Comparison of ENCODE assay signal across 18 cellular contexts in genomic region chr14:94021416-94022157, GRCh38. TPM values are rescaled to one million over a fixed set of nuclear protein-coding genes. Genes with fewer than 3 reads are reported as not detected.
DNase-seq lines count a peak whose midpoint lies in the region; ATAC-seq, FAIRE-seq and TF ChIP-seq lines count a peak whose summit lies in the region.
"Had no signal": no experiment of that assay in that cellular context is flagged by ENCODE, and none has a peak within 500 bp of the region (broad histone marks: within the 10 kb centered on the region; RNA-seq: fewer than 3 reads in every experiment).

No MANE protein-coding gene starts in this region.

- no peaks in the 10 kb centered on the region for H3K79me2 ChIP-seq in neural progenitor cell (ENCODE audit: low read depth)

- H2AFZ ChIP-seq in neural progenitor cell (replicated peaks), result no peak overlapping the region

- POLR2A ChIA-PET in activated CD8-positive, alpha-beta T cell treated with anti-CD3 and anti-CD28 coated beads, Interleukin-2, amount 10 ng/mL, durations not matched to agents 7 days and 5 days (lab: Charles Lee), result interaction anchor here (0.7 to 1.0 kb wide), 2 partner anchors 11 to 21 kb away, joined by 3 read pairs; no protein-coding TSS in a partner anchor

- H3K36me3 Mint-ChIP-seq in activated CD8-positive, alpha-beta memory T cell treated with anti-CD3 and anti-CD28 coated beads, Interleukin-2, amount 10 ng/mL, durations not matched to agents 7 days and 5 days, result no peaks in the 10 kb centered on the region
- no peaks in the 10 kb centered on the region for H3K36me3 Mint-ChIP-seq in activated CD8-positive, alpha-beta T cell treated with anti-CD3 and anti-CD28 coated beads, Interleukin-2, amount 10 ng/mL, durations not matched to agents 7 days and 5 days (ENCODE audit: low read depth)
- no peaks in the 10 kb centered on the region for H3K36me3 Mint-ChIP-seq in neural progenitor cell
- H3K36me3 Mint-ChIP-seq: mesothelial cell of epicardium; stimulated activated naive B cell treated with anti-CD40 and anti-IgM and Interleukin-4, amounts not matched to agents 10 μg/mL and 1 μg/mL and 100 μg/mL, for 72 hours had no signal

- peaks cover 7% of the 10 kb centered on the region for H3K27me3 Mint-ChIP-seq in activated CD8-positive, alpha-beta memory T cell treated with anti-CD3 and anti-CD28 coated beads, Interleukin-2, amount 10 ng/mL, durations not matched to agents 7 days and 5 days
- H3K27me3 Mint-ChIP-seq in activated CD8-positive, alpha-beta T cell treated with anti-CD3 and anti-CD28 coated beads, Interleukin-2, amount 10 ng/mL, durations not matched to agents 7 days and 5 days (ENCODE audit: low read depth), result peaks cover 34% of the 10 kb centered on the region
- peaks cover 13% of the 10 kb centered on the region for H3K27me3 Mint-ChIP-seq in neural progenitor cell (ENCODE audit: insufficient read depth, low read depth)

- peaks cover 45% of the 10 kb centered on the region for H3K4me1 Mint-ChIP-seq in activated CD8-positive, alpha-beta memory T cell treated with anti-CD3 and anti-CD28 coated beads, Interleukin-2, amount 10 ng/mL, durations not matched to agents 7 days and 5 days
- H3K4me1 Mint-ChIP-seq in activated CD8-positive, alpha-beta T cell treated with anti-CD3 and anti-CD28 coated beads, Interleukin-2, amount 10 ng/mL, durations not matched to agents 7 days and 5 days (ENCODE audit: low read depth), result peaks cover 40% of the 10 kb centered on the region
- H3K4me1 Mint-ChIP-seq in neural progenitor cell, result peaks cover 47% of the 10 kb centered on the region

- peak overlapping the region; percentile 66 for H3K4me2 ChIP-seq in neural progenitor cell

- H3K27ac Mint-ChIP-seq in activated CD8-positive, alpha-beta memory T cell treated with anti-CD3 and anti-CD28 coated beads, Interleukin-2, amount 10 ng/mL, durations not matched to agents 7 days and 5 days, result peak overlapping the region; percentile 76
- H3K27ac Mint-ChIP-seq in activated CD8-positive, alpha-beta T cell treated with anti-CD3 and anti-CD28 coated beads, Interleukin-2, amount 10 ng/mL, durations not matched to agents 7 days and 5 days, result peak overlapping the region; percentile 70
- peak overlapping the region; percentile 81 for H3K27ac Mint-ChIP-seq in neural progenitor cell
- H3K27ac Mint-ChIP-seq: mesothelial cell of epicardium; stimulated activated naive B cell treated with anti-CD40 and anti-IgM and Interleukin-4, amounts not matched to agents 10 μg/mL and 1 μg/mL and 100 μg/mL, for 72 hours had no signal

- H3K27ac ChIP-seq in neural progenitor cell, result no peak overlapping the region
- H3K27ac ChIP-seq: sigmoid colon had no signal

- TF ChIP-seq CTCF in neural progenitor cell (IDR thresholded peaks at IDR 0.05), result no peak

- peaks cover 35% of the 10 kb centered on the region for H3K4me1 ChIP-seq in neural progenitor cell

- H3K9ac ChIP-seq in neural progenitor cell, result no peak overlapping the region

- FAIRE-seq in GM12892 (lab: Jason Lieb, UNC), result peak; percentile 44
- FAIRE-seq: bronchial epithelial cell, urothelium cell line had no signal

- H3K36me3 ChIP-seq in neural progenitor cell, result no peaks in the 10 kb centered on the region
- H3K36me3 ChIP-seq in H7 (replicated peaks; ENCODE audit: control insufficient read depth, insufficient read depth, low read length), result no peaks in the 10 kb centered on the region
- H3K36me3 ChIP-seq: sigmoid colon had no signal

- H4K20me1 ChIP-seq in neural progenitor cell (ENCODE audit: low read depth), result no peaks in the 10 kb centered on the region

- peaks cover 21% of the 10 kb centered on the region for H3F3A ChIP-seq in neural progenitor cell (ENCODE audit: low read depth)

- no peak for TF ChIP-seq POLR2A in GM12892 (IDR thresholded peaks at IDR 0.05; ENCODE audit: low read depth, low read length)

- H3K4me3 ChIP-seq in neural progenitor cell (no peak overlapping the region), H7 (ENCODE audit: insufficient read depth, low read depth, low read length) (no peak overlapping the region)
- H3K4me3 ChIP-seq: sigmoid colon had no signal

- ATAC-seq in activated CD8-positive, alpha-beta memory T cell treated with anti-CD3 and anti-CD28 coated beads, Interleukin-2, amount 10 ng/mL, durations not matched to agents 7 days and 5 days, result peak; percentile 29
- ATAC-seq in activated CD8-positive, alpha-beta T cell treated with anti-CD3 and anti-CD28 coated beads, Interleukin-2, amount 10 ng/mL, durations not matched to agents 7 days and 5 days, result peak; percentile 18
- ATAC-seq in HG03280 (IDR thresholded peaks at IDR 0.05; ENCODE audit: unreplicated experiment), result no peak
- ATAC-seq: activated CD4-positive, CD25-positive, alpha-beta regulatory T cell treated with anti-CD3 and anti-CD28 coated beads, Interleukin-2, amount 50 U/mL, for 24 hours had no signal

- CTCF ChIA-PET in activated CD8-positive, alpha-beta memory T cell treated with anti-CD3 and anti-CD28 coated beads, Interleukin-2, amount 10 ng/mL, durations not matched to agents 7 days and 5 days (lab: Charles Lee), result interaction anchor here (0.7 to 9.8 kb wide), 8 partner anchors 11 to 115 kb away, joined by 3 to 87 read pairs (median 12); no protein-coding TSS in a partner anchor
- CTCF ChIA-PET in activated CD8-positive, alpha-beta T cell treated with anti-CD3 and anti-CD28 coated beads, Interleukin-2, amount 10 ng/mL, durations not matched to agents 7 days and 5 days (lab: Charles Lee), result interaction anchor here (0.8 to 8.0 kb wide), 10 partner anchors 9 to 159 kb away, joined by 3 to 69 read pairs (median 8); no protein-coding TSS in a partner anchor

- H3K27me3 ChIP-seq in neural progenitor cell (no peaks in the 10 kb centered on the region), H7 (ENCODE audit: control insufficient read depth, insufficient read depth, low read length) (peaks cover 1% of the 10 kb centered on the region; the same call in 1 of the 2 replicates)
- H3K27me3 ChIP-seq: sigmoid colon had no signal

- no peaks in the 10 kb centered on the region for H3K9me3 ChIP-seq in neural progenitor cell (ENCODE audit: low read depth)
- H3K9me3 ChIP-seq: sigmoid colon had no signal

- H3K9me3 Mint-ChIP-seq in activated CD8-positive, alpha-beta memory T cell treated with anti-CD3 and anti-CD28 coated beads, Interleukin-2, amount 10 ng/mL, durations not matched to agents 7 days and 5 days (ENCODE audit: low read depth), result no peaks in the 10 kb centered on the region
- no peaks in the 10 kb centered on the region for H3K9me3 Mint-ChIP-seq in activated CD8-positive, alpha-beta T cell treated with anti-CD3 and anti-CD28 coated beads, Interleukin-2, amount 10 ng/mL, durations not matched to agents 7 days and 5 days (ENCODE audit: insufficient read depth)
- H3K9me3 Mint-ChIP-seq in neural progenitor cell, result no peaks in the 10 kb centered on the region
- H3K9me3 Mint-ChIP-seq: mesothelial cell of epicardium; stimulated activated naive B cell treated with anti-CD40 and anti-IgM and Interleukin-4, amounts not matched to agents 10 μg/mL and 1 μg/mL and 100 μg/mL, for 72 hours had no signal

- peak overlapping the region; percentile 15 for H3K4me3 Mint-ChIP-seq in activated CD8-positive, alpha-beta memory T cell treated with anti-CD3 and anti-CD28 coated beads, Interleukin-2, amount 10 ng/mL, durations not matched to agents 7 days and 5 days
- peak overlapping the region; percentile 48 for H3K4me3 Mint-ChIP-seq in activated CD8-positive, alpha-beta T cell treated with anti-CD3 and anti-CD28 coated beads, Interleukin-2, amount 10 ng/mL, durations not matched to agents 7 days and 5 days
- H3K4me3 Mint-ChIP-seq in neural progenitor cell, result no peak overlapping the region
- H3K4me3 Mint-ChIP-seq: mesothelial cell of epicardium; stimulated activated naive B cell treated with anti-CD40 and anti-IgM and Interleukin-4, amounts not matched to agents 10 μg/mL and 1 μg/mL and 100 μg/mL, for 72 hours had no signal

- peak; percentile 76 for DNase-seq in activated CD8-positive, alpha-beta memory T cell treated with anti-CD3 and anti-CD28 coated beads, Interleukin-2, amount 10 ng/mL, durations not matched to agents 7 days and 5 days
- no peak for DNase-seq in activated CD8-positive, alpha-beta memory T cell treated with anti-CD3 and anti-CD28 coated beads for 24 hours
- DNase-seq in GM12892 (ENCODE audit: insufficient read length) (no peak), neural progenitor cell (ENCODE audit: low spot score) (no peak), H7 (no peak), occipital lobe (lab: John Stamatoyannopoulos, UW) (no peak)
- DNase-seq in activated CD8-positive, alpha-beta T cell treated with anti-CD3 and anti-CD28 coated beads, Interleukin-2, amount 10 ng/mL, durations not matched to agents 7 days and 5 days, result peak; percentile 59
- DNase-seq: effector memory CD4-positive, alpha-beta T cell; kidney glomerular epithelial cell; sigmoid colon; stimulated activated naive B cell treated with anti-CD40 and anti-IgM and Interleukin-4, amounts not matched to agents 10 μg/mL and 1 μg/mL and 100 μg/mL, for 72 hours had no signal

RNA-seq across cellular contexts. Expression of gene OTUB2, which starts 4.6 kb away (rescaled TPM):
- 1 to 10 TPM; 3.4 to 4.2 TPM for total RNA-seq in activated CD8-positive, alpha-beta memory T cell treated with anti-CD3 and anti-CD28 coated beads, Interleukin-2, amount 10 ng/mL, durations not matched to agents 7 days and 5 days
- polyA plus RNA-seq in GM12892 (2012; ENCODE audit: missing spikeins), result 0.57 TPM
- total RNA-seq in activated CD8-positive, alpha-beta T cell treated with anti-CD3 and anti-CD28 coated beads, Interleukin-2, amount 10 ng/mL, durations not matched to agents 7 days and 5 days, result 1 to 10 TPM; 1.4 to 1.7 TPM
- total RNA-seq in neural progenitor cell (ENCODE audit: low replicate concordance), result 6.8 and 9.6 TPM in 2 replicates
- 3.0 and 4.4 TPM in 2 replicates for total RNA-seq in H7 (2014; rRNA removed; shearing (Covaris generic))
- 5.6 TPM for total RNA-seq in occipital lobe

RNA-seq across cellular contexts. Expression of gene CCDC197, which starts 24.5 kb away (rescaled TPM):
- total RNA-seq in activated CD8-positive, alpha-beta memory T cell treated with anti-CD3 and anti-CD28 coated beads, Interleukin-2, amount 10 ng/mL, durations not matched to agents 7 days and 5 days, result under 1 TPM in 1 of 2 experiments, not detected in 1; 0.14 TPM
- polyA plus RNA-seq in GM12892 (2012; ENCODE audit: missing spikeins), result not detected
- total RNA-seq in activated CD8-positive, alpha-beta T cell treated with anti-CD3 and anti-CD28 coated beads, Interleukin-2, amount 10 ng/mL, durations not matched to agents 7 days and 5 days, result not detected
- not detected in 2 replicates for total RNA-seq in neural progenitor cell (ENCODE audit: low replicate concordance)
- total RNA-seq in H7 (2014; rRNA removed; shearing (Covaris generic)), result not detected in 2 replicates
- total RNA-seq in occipital lobe, result not detected
- total RNA-seq: bronchial epithelial cell, IMR-90, mesothelial cell of epicardium, omental fat pad, sigmoid colon had no signal
- polyA plus RNA-seq: IMR-90, sigmoid colon had no signal

RNA-seq across cellular contexts. Expression of gene ASB2, which starts 45.2 kb away (rescaled TPM):
- 100 to 1,000 TPM; 116 to 177 TPM for total RNA-seq in activated CD8-positive, alpha-beta memory T cell treated with anti-CD3 and anti-CD28 coated beads, Interleukin-2, amount 10 ng/mL, durations not matched to agents 7 days and 5 days
- 25.2 TPM for polyA plus RNA-seq in GM12892 (2012; ENCODE audit: missing spikeins)
- 10 to 100 TPM; 15.8 to 17.0 TPM for total RNA-seq in activated CD8-positive, alpha-beta T cell treated with anti-CD3 and anti-CD28 coated beads, Interleukin-2, amount 10 ng/mL, durations not matched to agents 7 days and 5 days
- total RNA-seq in neural progenitor cell (ENCODE audit: low replicate concordance), result 0.62 TPM in 1 of 2 replicates, not detected in the other
- total RNA-seq in H7 (2014; rRNA removed; shearing (Covaris generic)), result 0.21 TPM in 1 of 2 replicates, not detected in the other
- total RNA-seq in occipital lobe, result not detected

RNA-seq across cellular contexts. Expression of gene DDX24, which starts 59.4 kb away (rescaled TPM):
- 100 to 1,000 TPM; 211 to 244 TPM for total RNA-seq in activated CD8-positive, alpha-beta memory T cell treated with anti-CD3 and anti-CD28 coated beads, Interleukin-2, amount 10 ng/mL, durations not matched to agents 7 days and 5 days
- 147 TPM for polyA plus RNA-seq in GM12892 (2012; ENCODE audit: missing spikeins)
- 100 to 1,000 TPM; 172 to 184 TPM for total RNA-seq in activated CD8-positive, alpha-beta T cell treated with anti-CD3 and anti-CD28 coated beads, Interleukin-2, amount 10 ng/mL, durations not matched to agents 7 days and 5 days
- total RNA-seq in neural progenitor cell (ENCODE audit: low replicate concordance) (113 and 153 TPM in 2 replicates), occipital lobe (110 TPM)
- total RNA-seq in H7 (2014; rRNA removed; shearing (Covaris generic)), result 198 and 211 TPM in 2 replicates

RNA-seq across cellular contexts. Expression of gene IFI27L1, which starts 59.5 kb away (rescaled TPM):
- 10 to 100 TPM; 42.8 to 55.4 TPM for total RNA-seq in activated CD8-positive, alpha-beta memory T cell treated with anti-CD3 and anti-CD28 coated beads, Interleukin-2, amount 10 ng/mL, durations not matched to agents 7 days and 5 days
- polyA plus RNA-seq in GM12892 (2012; ENCODE audit: missing spikeins), result 25.2 TPM
- total RNA-seq in activated CD8-positive, alpha-beta T cell treated with anti-CD3 and anti-CD28 coated beads, Interleukin-2, amount 10 ng/mL, durations not matched to agents 7 days and 5 days, result 10 to 100 TPM; 34.7 to 41.3 TPM
- total RNA-seq in neural progenitor cell (ENCODE audit: low replicate concordance) (10.8 and 19.9 TPM in 2 replicates), occipital lobe (5.0 TPM)
- total RNA-seq in H7 (2014; rRNA removed; shearing (Covaris generic)), result 14.3 and 16.4 TPM in 2 replicates

Comparison
In these comparisons a context has a peak if more than half of its experiments do, and no peak if none do; other contexts are left out.
1. DNase-seq: peak in activated CD8-positive, alpha-beta memory T cell treated with anti-CD3 and anti-CD28 coated beads, Interleukin-2, amount 10 ng/mL, durations not matched to agents 7 days and 5 days (single experiment) and activated CD8-positive, alpha-beta T cell treated with anti-CD3 and anti-CD28 coated beads, Interleukin-2, amount 10 ng/mL, durations not matched to agents 7 days and 5 days (single experiment); none in activated CD8-positive, alpha-beta memory T cell treated with anti-CD3 and anti-CD28 coated beads for 24 hours (single experiment), GM12892 (single experiment), neural progenitor cell (single experiment), H7 (single experiment) and occipital lobe (single experiment).
2. RNA of gene ASB2, which starts 45.2 kb away (total RNA-seq): 116 to 177 TPM in activated CD8-positive, alpha-beta memory T cell treated with anti-CD3 and anti-CD28 coated beads, Interleukin-2, amount 10 ng/mL, durations not matched to agents 7 days and 5 days and 15.8 to 17.0 TPM in activated CD8-positive, alpha-beta T cell treated with anti-CD3 and anti-CD28 coated beads, Interleukin-2, amount 10 ng/mL, durations not matched to agents 7 days and 5 days; 0.21 TPM in H7, 0.62 TPM in neural progenitor cell and not detected in occipital lobe (single experiment); every median in the first group is over 10 times any median in the second.
3. Peak in every context shown above with its lines, with median percentiles within 50 percentile points of each other: H3K27ac Mint-ChIP-seq.